ENCODE assay signal across 19 cellular contexts in the genomic region with DNA sequence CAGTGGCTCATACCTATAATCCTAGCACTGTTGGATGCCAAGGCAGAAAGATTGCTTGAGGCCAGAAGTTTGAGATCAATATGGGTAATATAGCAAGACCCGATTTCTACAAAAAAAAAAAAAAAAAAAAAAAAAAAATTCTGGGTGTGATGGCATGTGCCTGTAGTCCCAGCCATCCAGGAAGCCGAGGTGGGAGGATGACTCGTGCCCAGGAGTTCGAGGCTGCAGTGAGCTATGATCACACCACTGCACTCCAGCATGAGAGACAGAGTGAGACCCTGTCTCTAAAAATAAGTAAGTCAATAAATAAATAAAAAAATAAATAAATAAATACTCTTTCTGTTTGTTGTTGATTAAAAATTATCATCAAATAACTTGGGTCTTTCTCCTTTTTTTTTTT.
"Had no signal": no experiment of that assay in that cellular context is flagged by ENCODE, and none has a peak within 500 bp of the region (broad histone marks: within the 10 kb centered on the region; RNA-seq: fewer than 3 reads in every experiment).

No MANE protein-coding gene starts in this region.

- H3K4me1 Mint-ChIP-seq: activated naive CD4-positive, alpha-beta T cell treated with anti-CD3 and anti-CD28 coated beads, Interleukin-2, amount 10 ng/mL, durations not matched to agents 7 days and 5 days; central memory CD8-positive, alpha-beta T cell; endodermal cell had no signal

- H3K4me1 ChIP-seq: ascending aorta, colonic mucosa, left lung, spleen had no signal

- DNase-seq: activated CD4-positive, alpha-beta T cell treated with anti-CD3 and anti-CD28 coated beads for 4 hours; activated CD8-positive, alpha-beta memory T cell treated with anti-CD3 and anti-CD28 coated beads, Interleukin-2, amount 50 U/mL, for 4 hours; activated naive CD4-positive, alpha-beta T cell treated with anti-CD3 and anti-CD28 coated beads, Interleukin-2, amount 10 ng/mL, durations not matched to agents 7 days and 5 days; activated T-cell treated with anti-CD3 and anti-CD28 coated beads, Interleukin-2, amount 50 U/mL, for 4 hours; colonic mucosa; endodermal cell; head of caudate nucleus; kidney; left lung; spleen; stimulated activated CD4-positive, alpha-beta T cell treated with anti-CD3 and anti-CD28 coated beads, Interleukin-1b, Interleukin-23, amount 100 ng/mL, for 48 hours; T-helper 2 cell had no signal

- H3K9me3 ChIP-seq: ascending aorta, colonic mucosa, left lung, neutrophil, spleen, tibial nerve had no signal

- H3K27ac Mint-ChIP-seq: activated naive CD4-positive, alpha-beta T cell treated with anti-CD3 and anti-CD28 coated beads, Interleukin-2, amount 10 ng/mL, durations not matched to agents 7 days and 5 days; endodermal cell; mesothelial cell of epicardium; natural killer cell treated with Interleukin-12 subunit alpha and Interleukin-12 subunit beta and Interleukin-15 and Interleukin-18, amount 100 ng/mL, for 72 hours; stimulated activated naive CD8-positive, alpha-beta T cell treated with anti-CD3 and anti-CD28 coated beads, Interleukin-15, Interleukin-2, amounts not matched to agents 100 ng/mL and 50 ng/mL, for 24 hours had no signal

- H3K36me3 Mint-ChIP-seq: activated naive CD4-positive, alpha-beta T cell treated with anti-CD3 and anti-CD28 coated beads, Interleukin-2, amount 10 ng/mL, durations not matched to agents 7 days and 5 days; mesothelial cell of epicardium; natural killer cell treated with Interleukin-12 subunit alpha and Interleukin-12 subunit beta and Interleukin-15 and Interleukin-18, amount 100 ng/mL, for 72 hours had no signal

- H3K27me3 ChIP-seq: ascending aorta, colonic mucosa, left lung, neutrophil, spleen, tibial nerve had no signal

- H3K4me3 Mint-ChIP-seq: activated naive CD4-positive, alpha-beta T cell treated with anti-CD3 and anti-CD28 coated beads, Interleukin-2, amount 10 ng/mL, durations not matched to agents 7 days and 5 days; activated T-cell treated with anti-CD3 and anti-CD28 coated beads, Interleukin-2, amount 50 U/mL, for 4 hours; central memory CD8-positive, alpha-beta T cell; endodermal cell; mesothelial cell of epicardium; natural killer cell treated with Interleukin-12 subunit alpha and Interleukin-12 subunit beta and Interleukin-15 and Interleukin-18, amount 100 ng/mL, for 72 hours; stimulated activated naive CD8-positive, alpha-beta T cell treated with anti-CD3 and anti-CD28 coated beads, Interleukin-15, Interleukin-2, amounts not matched to agents 100 ng/mL and 50 ng/mL, for 24 hours had no signal

- H3K27me3 Mint-ChIP-seq: natural killer cell treated with Interleukin-12 subunit alpha and Interleukin-12 subunit beta and Interleukin-15 and Interleukin-18, amount 100 ng/mL, for 72 hours; stimulated activated naive CD8-positive, alpha-beta T cell treated with anti-CD3 and anti-CD28 coated beads, Interleukin-15, Interleukin-2, amounts not matched to agents 100 ng/mL and 50 ng/mL, for 24 hours had no signal

- H3K9me3 Mint-ChIP-seq: activated naive CD4-positive, alpha-beta T cell treated with anti-CD3 and anti-CD28 coated beads, Interleukin-2, amount 10 ng/mL, durations not matched to agents 7 days and 5 days; activated T-cell treated with anti-CD3 and anti-CD28 coated beads, Interleukin-2, amount 50 U/mL, for 4 hours; central memory CD8-positive, alpha-beta T cell; endodermal cell; mesothelial cell of epicardium; natural killer cell treated with Interleukin-12 subunit alpha and Interleukin-12 subunit beta and Interleukin-15 and Interleukin-18, amount 100 ng/mL, for 72 hours; stimulated activated naive CD8-positive, alpha-beta T cell treated with anti-CD3 and anti-CD28 coated beads, Interleukin-15, Interleukin-2, amounts not matched to agents 100 ng/mL and 50 ng/mL, for 24 hours had no signal

- H3K4me3 ChIP-seq: ascending aorta, colonic mucosa, left lung, spleen, tibial nerve had no signal

- H3K27ac ChIP-seq: ascending aorta, colonic mucosa, left lung, neutrophil, spleen, tibial nerve had no signal

- H3K36me3 ChIP-seq: ascending aorta, colonic mucosa, left lung, neutrophil, spleen, tibial nerve had no signal
